9 cellular contexts compared by ENCODE assay signal in genomic region chr16:19294156-19294649, GRCh38. TPM values are rescaled to one million over a fixed set of nuclear protein-coding genes. Genes with fewer than 3 reads are reported as not detected.
A peak's percentile ranks its signal among the peaks of the same experiment; 100 is the strongest.
DNase-seq lines count a peak whose midpoint lies in the region; ATAC-seq and TF ChIP-seq lines count a peak whose summit lies in the region.
"Had no signal": no experiment of that assay in that cellular context is flagged by ENCODE, and none has a peak within 500 bp of the region (broad histone marks: within the 10 kb centered on the region; RNA-seq: fewer than 3 reads in every experiment).

No MANE protein-coding gene starts in this region.

- TF ChIP-seq CTCF in spleen (IDR thresholded peaks at IDR 0.05 in 8 of 11, conservative IDR thresholded peaks at IDR 0.05 in 3 of 11), result no peak

- peaks cover 3% of the 10 kb centered on the region for H3K27me3 Mint-ChIP-seq in activated T-helper 1 cell treated with anti-CD3 and anti-CD28 coated beads, Interleukin-12 subunit alpha, Interleukin-12 subunit beta, Interleukin-2, Interleukin-4 antibody, amounts not matched to agents 30 ng/mL and 10 ng/mL and 1 ng/mL, durations not matched to agents 14 hours and 24 hours and 36 hours (ENCODE audit: insufficient read depth)

- H3K79me2 ChIP-seq in Karpas-422 (ENCODE audit: low read length), result no peaks in the 10 kb centered on the region

- H3K27ac Mint-ChIP-seq in activated naive CD4-positive, alpha-beta T cell treated with anti-CD3 and anti-CD28 coated beads, Interleukin-2, amount 50 U/mL, for 72 hours, result peak overlapping the region; percentile 5 to 44
- H3K27ac Mint-ChIP-seq in activated T-helper 1 cell treated with anti-CD3 and anti-CD28 coated beads, Interleukin-12 subunit alpha, Interleukin-12 subunit beta, Interleukin-2, Interleukin-4 antibody, amounts not matched to agents 30 ng/mL and 10 ng/mL and 1 ng/mL, durations not matched to agents 14 hours and 24 hours and 36 hours, result peak overlapping the region; percentile 82

- H3K36me3 Mint-ChIP-seq in activated naive CD4-positive, alpha-beta T cell treated with anti-CD3 and anti-CD28 coated beads, Interleukin-2, amount 50 U/mL, for 72 hours, result peaks cover 0 to 20% of the 10 kb centered on the region in 2 donors
- peaks cover 5% of the 10 kb centered on the region for H3K36me3 Mint-ChIP-seq in activated T-helper 1 cell treated with anti-CD3 and anti-CD28 coated beads, Interleukin-12 subunit alpha, Interleukin-12 subunit beta, Interleukin-2, Interleukin-4 antibody, amounts not matched to agents 30 ng/mL and 10 ng/mL and 1 ng/mL, durations not matched to agents 14 hours and 24 hours and 36 hours (ENCODE audit: low read depth)

- H2AFZ ChIP-seq in Karpas-422 (ENCODE audit: low read length), result no peak overlapping the region

- H3K4me2 ChIP-seq in Karpas-422 (ENCODE audit: low read depth, low read length, poor library complexity, severe bottlenecking), result no peak overlapping the region

- H3K27ac ChIP-seq in Karpas-422 (ENCODE audit: low read length) (no peak overlapping the region), spleen (peak overlapping the region in 4 of 8 donors; percentile 6 to 55 (median 33))

- no peak overlapping the region for H3K9ac ChIP-seq in Karpas-422 (ENCODE audit: low read length)

- DNase-seq in activated naive CD4-positive, alpha-beta T cell treated with anti-CD3 and anti-CD28 coated beads, Interleukin-2, amount 50 U/mL, for 72 hours (ENCODE audit: low spot score in 2 of 2), result peak in 1 of 2 donors; percentile 34
- no peak for DNase-seq in activated naive CD4-positive, alpha-beta T cell (lab: John Stamatoyannopoulos, UW)
- DNase-seq in activated T-helper 1 cell treated with anti-CD3 and anti-CD28 coated beads, Interleukin-12 subunit alpha, Interleukin-12 subunit beta, Interleukin-2, Interleukin-4 antibody, amounts not matched to agents 30 ng/mL and 10 ng/mL and 1 ng/mL, durations not matched to agents 14 hours and 24 hours and 36 hours (ENCODE audit: low spot score), result peak; percentile 3
- DNase-seq in nucleus accumbens (lab: John Stamatoyannopoulos, UW) (peak in 38 of 56 donors; percentile 3 to 73 (median 21)), Karpas-422 (no peak), NCI-H524 (lab: John Stamatoyannopoulos, UW) (no peak), spleen (no peak)

- no peaks in the 10 kb centered on the region for H3K9me2 ChIP-seq in Karpas-422 (replicated peaks; ENCODE audit: insufficient read depth, low read length)

- H3K9me3 ChIP-seq in Karpas-422 (ENCODE audit: low read length) (no peaks in the 10 kb centered on the region), spleen (no peaks in the 10 kb centered on the region)

- H3K4me1 Mint-ChIP-seq in activated T-helper 1 cell treated with anti-CD3 and anti-CD28 coated beads, Interleukin-12 subunit alpha, Interleukin-12 subunit beta, Interleukin-2, Interleukin-4 antibody, amounts not matched to agents 30 ng/mL and 10 ng/mL and 1 ng/mL, durations not matched to agents 14 hours and 24 hours and 36 hours (ENCODE audit: low read depth), result peaks cover 16% of the 10 kb centered on the region

- peaks cover 0 to 7% of the 10 kb centered on the region in 2 donors for H3K9me3 Mint-ChIP-seq in activated naive CD4-positive, alpha-beta T cell treated with anti-CD3 and anti-CD28 coated beads, Interleukin-2, amount 50 U/mL, for 72 hours
- peaks cover 5% of the 10 kb centered on the region for H3K9me3 Mint-ChIP-seq in activated T-helper 1 cell treated with anti-CD3 and anti-CD28 coated beads, Interleukin-12 subunit alpha, Interleukin-12 subunit beta, Interleukin-2, Interleukin-4 antibody, amounts not matched to agents 30 ng/mL and 10 ng/mL and 1 ng/mL, durations not matched to agents 14 hours and 24 hours and 36 hours

- no peaks in the 10 kb centered on the region for H3K27me3 ChIP-seq in Karpas-422 (ENCODE audit: low read length)
- peaks cover 0 to 5% (median 0%) of the 10 kb centered on the region in 7 donors for H3K27me3 ChIP-seq in spleen (replicated peaks in 1 of 7)

- no peaks in the 10 kb centered on the region for H3K4me1 ChIP-seq in Karpas-422 (ENCODE audit: low read length)
- H3K4me1 ChIP-seq in spleen, result peaks cover 0 to 13% (median 6%) of the 10 kb centered on the region in 6 donors

- no peaks in the 10 kb centered on the region for H4K20me1 ChIP-seq in Karpas-422 (ENCODE audit: insufficient read depth, low read depth, low read length)

- WGBS in spleen, 5 donors, result 0 to 3% (median 3%) methylated on average over 5 of the region's 5 CpGs

- peak; percentile 82 to 86 for ATAC-seq in activated naive CD4-positive, alpha-beta T cell treated with anti-CD3 and anti-CD28 coated beads, Interleukin-2, amount 50 U/mL, for 72 hours
- peak; percentile 55 for ATAC-seq in HG03175 (IDR thresholded peaks at IDR 0.05; ENCODE audit: unreplicated experiment)

- no peak overlapping the region for H3K4me3 ChIP-seq in Karpas-422 (ENCODE audit: low read length)
- H3K4me3 ChIP-seq in spleen, result no peak overlapping the region

- H3K36me3 ChIP-seq in Karpas-422 (ENCODE audit: insufficient read depth, low read length) (no peaks in the 10 kb centered on the region), spleen (no peaks in the 10 kb centered on the region)

- no peak for TF ChIP-seq POLR2A in spleen (IDR thresholded peaks at IDR 0.05)

- intact Hi-C loops in activated T-helper 1 cell treated with anti-CD3 and anti-CD28 coated beads, Interleukin-12 subunit alpha, Interleukin-12 subunit beta, Interleukin-2, Interleukin-4 antibody, amounts not matched to agents 30 ng/mL and 10 ng/mL and 1 ng/mL, durations not matched to agents 14 hours and 24 hours and 36 hours (cut with micrococcal nuclease), result loop anchor here (1.0 to 5.0 kb wide), 4 partner anchors 86 to 367 kb away; partner anchors contain the start of genes CCP110, COQ7, GDE1 and SMG1
- intact Hi-C loops in spleen (cut with DNase I; ENCODE audit: low total_unique reads), result no loop called here

- H3K4me3 Mint-ChIP-seq in activated T-helper 1 cell treated with anti-CD3 and anti-CD28 coated beads, Interleukin-12 subunit alpha, Interleukin-12 subunit beta, Interleukin-2, Interleukin-4 antibody, amounts not matched to agents 30 ng/mL and 10 ng/mL and 1 ng/mL, durations not matched to agents 14 hours and 24 hours and 36 hours, result peak overlapping the region; percentile 37

RNA-seq across cellular contexts. Expression of gene CLEC19A, which starts 8.7 kb away (rescaled TPM):
- total RNA-seq in activated naive CD4-positive, alpha-beta T cell treated with anti-CD3 and anti-CD28 coated beads, Interleukin-2, amount 50 U/mL, for 72 hours, result not detected
- not detected in 2 replicates for total RNA-seq in activated T-helper 1 cell treated with anti-CD3 and anti-CD28 coated beads, Interleukin-12 subunit alpha, Interleukin-12 subunit beta, Interleukin-2, Interleukin-4 antibody, amounts not matched to agents 30 ng/mL and 10 ng/mL and 1 ng/mL, durations not matched to agents 14 hours and 24 hours and 36 hours
- total RNA-seq in Karpas-422 (2014; rRNA removed; shearing (Covaris generic); ENCODE audit: low replicate concordance), result not detected in 2 replicates
- total RNA-seq in spleen, result not detected
- not detected for polyA plus RNA-seq in spleen
- total RNA-seq: liver had no signal
- polyA plus RNA-seq: liver had no signal

Comparison
In these comparisons a context has a peak if more than half of its experiments do, and no peak if none do; other contexts are left out.
1. DNase-seq: peak in activated T-helper 1 cell treated with anti-CD3 and anti-CD28 coated beads, Interleukin-12 subunit alpha, Interleukin-12 subunit beta, Interleukin-2, Interleukin-4 antibody, amounts not matched to agents 30 ng/mL and 10 ng/mL and 1 ng/mL, durations not matched to agents 14 hours and 24 hours and 36 hours (single experiment) and nucleus accumbens (38 of 56); none in activated naive CD4-positive, alpha-beta T cell (0 of 4), Karpas-422 (single experiment), NCI-H524 (0 of 2) and spleen (single experiment).